1 cellular context compared by ENCODE assay signal in genomic region chr1:45622267-45622890, GRCh38.
TF ChIP-seq lines count a peak whose summit lies in the region.

No MANE protein-coding gene starts in this region.

TF ChIP-seq in IMR-90, 13 proteins besides CTCF, POLR2A, EP300 and RAD21:
- TF ChIP-seq CEBPB (IDR thresholded peaks at IDR 0.05; ENCODE audit: low read depth, low read length) (no peak), USF2 (IDR thresholded peaks at IDR 0.05; ENCODE audit: low read depth, low read length) (no peak), NFE2L2 (IDR thresholded peaks at IDR 0.05; ENCODE audit: low read depth, low read length) (no peak), RFX5 (IDR thresholded peaks at IDR 0.05; ENCODE audit: low read depth, low read length) (no peak), CHD1 (IDR thresholded peaks at IDR 0.05; ENCODE audit: low read depth, low read length) (no peak), MAZ (IDR thresholded peaks at IDR 0.05; ENCODE audit: borderline replicate concordance, low read depth, low read length) (no peak), SMC3 (IDR thresholded peaks at IDR 0.05; ENCODE audit: low read depth, low read length) (no peak), MXI1 (IDR thresholded peaks at IDR 0.05; ENCODE audit: borderline replicate concordance, low read depth, low read length) (no peak), BHLHE40 (IDR thresholded peaks at IDR 0.05; ENCODE audit: low read depth, low read length) (no peak)
